ENCODE assay signal across 8 cellular contexts in genomic region chr14:59188461-59189280, GRCh38. TPM values are rescaled to one million over a fixed set of nuclear protein-coding genes. Genes with fewer than 3 reads are reported as not detected.
A peak's percentile ranks its signal among the peaks of the same experiment; 100 is the strongest.
DNase-seq lines count a peak whose midpoint lies in the region; ATAC-seq and TF ChIP-seq lines count a peak whose summit lies in the region.

Gene DAAM1, plus strand, starts transcription at chr14:59188667. Its CDS starts 74,811 bp downstream, at chr14:59263478.

- H3K36me3 ChIP-seq in Panc1 (ENCODE audit: control insufficient read depth, insufficient read depth, low read length) = no peaks in the 10 kb centered on the region; the same call in 1 of the 2 replicates

- H3K27ac ChIP-seq in Panc1 (ENCODE audit: low read length) = peak within 1 kb of the TSS; percentile 68

- TF ChIP-seq CTCF in Panc1 (IDR thresholded peaks at IDR 0.05) = no peak

- H3K27me3 ChIP-seq in Panc1 (ENCODE audit: control insufficient read depth, insufficient read depth, low read length) = peaks cover 5% of the 10 kb centered on the region; the same call in 1 of the 2 replicates

- CTCF ChIA-PET in Panc1 (lab: Charles Lee) = no interaction called here

- peak within 1 kb of the TSS; percentile 84 to 93 for H3K4me3 ChIP-seq in Panc1 (ENCODE audit: low read depth in 2 of 2, low read length in 2 of 2)

- no peaks in the 10 kb centered on the region for H3K9me3 ChIP-seq in Panc1 (ENCODE audit: control insufficient read depth, insufficient read depth, low read depth, low read length)

- in situ Hi-C loops in KBM-7 (cut with MboI; ENCODE audit: low pct_unique_long_range_greater_than_20kb, low sequenced_read_pairs) = no loop called here
- in situ Hi-C loops in Panc1 (cut with HindIII; ENCODE audit: low pct_unique_long_range_greater_than_20kb, low sequenced_read_pairs) = no loop called here

- no TSS peak for BruUV-seq in Panc1 (replicated peaks; lab: Mats Ljungman, UMichigan)

- ATAC-seq in GM21717 (IDR thresholded peaks at IDR 0.05; ENCODE audit: unreplicated experiment) (peak; percentile 89), Panc1 (peak; percentile 96), esophagus mucosa (peak; percentile 96)

- DNase-seq in DMS53 (lab: John Stamatoyannopoulos, UW) (peak; percentile 98), KBM-7 (peak; percentile 96), Panc1 (ENCODE audit: low read depth, low spot score) (peak; percentile 84), myocyte (ENCODE audit: low read depth) (peak; percentile 99)
- DNase-seq in activated T-cell treated with anti-CD3 and anti-CD28 coated beads, Interleukin-2, amount 50 U/mL, for 48 hours = peak; percentile 94
- peak; percentile 88 to 96 for DNase-seq in stimulated activated CD8-positive, alpha-beta memory T cell treated with anti-CD3 and anti-CD28 coated beads, Interleukin-7, amount 100 ng/mL, for 48 hours (ENCODE audit: extremely low read depth in 1 of 2, low read depth in 1 of 2)

- peaks cover under 1% of the 10 kb centered on the region for H3K4me1 ChIP-seq in Panc1 (ENCODE audit: control insufficient read depth, insufficient read depth, low read length)

- intact Hi-C loops in Panc1 (cut with micrococcal nuclease; ENCODE audit: unreplicated experiment) = loop anchor here (5.0 kb wide), 1 partner anchor 254 kb away; no protein-coding TSS in a partner anchor

- POLR2A ChIA-PET in Panc1 (lab: Charles Lee) = no interaction called here

RNA-seq across cellular contexts. Expression of gene DAAM1, which starts in this region (rescaled TPM):
- total RNA-seq in Panc1 (2021; ENCODE audit: unreplicated experiment) (13.3 TPM), esophagus mucosa (67.4 TPM), myocyte (16.8 and 30.1 TPM in 2 replicates)
- 4.0 TPM for polyA plus RNA-seq in Panc1 (2012; ENCODE audit: insufficient read length)
- 10.6 TPM for polyA plus RNA-seq in myocyte (2012)

Comparison
In these comparisons a context has a peak if more than half of its experiments do, and no peak if none do; other contexts are left out.
1. Peak in every context shown above with its lines: DNase-seq, ATAC-seq, H3K4me3 ChIP-seq and H3K27ac ChIP-seq.